Comparison of ENCODE assay signal across 1 cellular context in genomic region chr14:91263329-91263728, GRCh38.
TF ChIP-seq lines count a peak whose summit lies in the region.

No MANE protein-coding gene starts in this region.

TF ChIP-seq in GM23338, 12 proteins besides CTCF, POLR2A, EP300 and RAD21:
- TF ChIP-seq STAT1 (IDR thresholded peaks at IDR 0.05; ENCODE audit: unreplicated experiment) (no peak), ZNF462 (CRISPR knock-in tag; IDR thresholded peaks at IDR 0.05) (no peak), CREB1 (CRISPR knock-in tag; IDR thresholded peaks at IDR 0.05; ENCODE audit: low read depth) (no peak), REST (IDR thresholded peaks at IDR 0.05; ENCODE audit: unreplicated experiment) (no peak), POLR2AphosphoS5 (IDR thresholded peaks at IDR 0.05; ENCODE audit: low read depth) (no peak)
